Comparison of ENCODE assay signal across 11 cellular contexts in the genomic region with DNA sequence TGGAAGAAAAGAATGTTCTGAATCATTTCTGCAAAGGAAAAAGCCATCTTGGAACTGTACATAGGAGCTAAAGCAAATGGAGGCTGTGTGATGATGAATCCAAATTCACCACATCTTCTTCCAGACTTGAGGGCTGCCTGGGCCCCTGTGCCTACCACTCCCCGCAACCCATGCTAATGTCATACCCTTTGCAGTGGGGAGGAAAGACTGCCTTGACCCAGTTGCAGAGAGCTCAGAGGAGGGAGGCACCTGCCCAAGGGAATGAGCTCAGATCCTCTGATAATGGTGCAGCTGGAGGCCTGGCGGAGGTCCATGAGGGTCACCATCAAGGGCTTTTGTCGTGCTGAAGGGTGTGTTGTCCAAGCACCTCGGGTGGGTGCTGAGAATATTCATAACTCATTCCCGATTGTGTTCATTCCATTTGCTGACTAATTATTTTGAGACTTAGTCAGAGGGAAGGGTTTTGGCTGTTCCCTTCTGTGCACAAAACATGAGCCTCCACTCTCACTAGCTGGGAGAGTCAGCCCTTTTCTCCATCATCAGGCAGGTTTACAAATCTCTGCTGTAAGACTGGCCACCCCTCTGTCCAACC.
DNase-seq lines count a peak whose midpoint lies in the region; ATAC-seq and TF ChIP-seq lines count a peak whose summit lies in the region.
"Had no signal": no experiment of that assay in that cellular context is flagged by ENCODE, and none has a peak within 500 bp of the region (broad histone marks: within the 10 kb centered on the region; RNA-seq: fewer than 3 reads in every experiment).

No MANE protein-coding gene starts in this region.

- no peaks in the 10 kb centered on the region for H3K27me3 ChIP-seq in breast epithelium
- H3K27me3 ChIP-seq in MM.1S (replicated peaks; ENCODE audit: insufficient read depth, low read length), result no peaks in the 10 kb centered on the region

- no peak overlapping the region for H3K4me3 Mint-ChIP-seq in MCF 10A (ENCODE audit: unreplicated experiment)

- H3K27ac ChIP-seq in breast epithelium, result no peak overlapping the region
- H3K27ac ChIP-seq in MM.1S (ENCODE audit: low read length), result no peak overlapping the region

- H3K27me3 Mint-ChIP-seq in MCF 10A (ENCODE audit: insufficient read depth, unreplicated experiment), result no peaks in the 10 kb centered on the region

- H3K9me3 ChIP-seq in breast epithelium (no peaks in the 10 kb centered on the region), MM.1S (replicated peaks; ENCODE audit: insufficient read depth, low read length) (no peaks in the 10 kb centered on the region)

- CTCF ChIA-PET in MCF 10A (lab: Yijun Ruan, JAX), result interaction anchor here (0.6 to 1.2 kb wide), 4 partner anchors 24 to 238 kb away, joined by 3 to 5 read pairs (median 3); no protein-coding TSS in a partner anchor

- no peak overlapping the region for H3K4me2 ChIP-seq in MM.1S (ENCODE audit: low read depth, low read length)

- no peak overlapping the region for H2AFZ ChIP-seq in MM.1S (ENCODE audit: low read length)

- POLR2A ChIA-PET in MCF 10A (lab: Yijun Ruan, JAX), result interaction anchor here (0.7 to 6.4 kb wide), 7 partner anchors 34 to 248 kb away, joined by 3 to 37 read pairs (median 4); a partner anchor contains a TSS

- H3K9me3 Mint-ChIP-seq in MCF 10A (ENCODE audit: unreplicated experiment), result peaks cover 8% of the 10 kb centered on the region

- no TSS peak for BruUV-seq in MCF 10A (replicated peaks; lab: Mats Ljungman, UMichigan)

- TF ChIP-seq CTCF in MCF 10A (IDR thresholded peaks at IDR 0.05; ENCODE audit: unreplicated experiment), result no peak
- TF ChIP-seq CTCF in breast epithelium (IDR thresholded peaks at IDR 0.05), result no peak
- no peak for TF ChIP-seq CTCF in cardiac fibroblast (IDR thresholded peaks at IDR 0.05; ENCODE audit: low read depth, low read length)
- no peak for TF ChIP-seq CTCF in MM.1S (IDR thresholded peaks at IDR 0.05; ENCODE audit: low read length)

- no peak for ATAC-seq in HG02642 (IDR thresholded peaks at IDR 0.05; ENCODE audit: poor library complexity, unreplicated experiment)

- intact Hi-C loops in MCF 10A (cut with micrococcal nuclease), result loop anchor here (5.0 to 10.0 kb wide), 4 partner anchors 57 to 355 kb away; a partner anchor contains a TSS
- intact Hi-C loops in breast epithelium (cut with DNase I; ENCODE audit: low total_unique reads), result no loop called here

- H3K79me2 ChIP-seq in MM.1S (ENCODE audit: low read length), result no peaks in the 10 kb centered on the region

- H3K36me3 ChIP-seq in breast epithelium, result no peaks in the 10 kb centered on the region
- H3K36me3 ChIP-seq in MM.1S (replicated peaks; ENCODE audit: insufficient read depth, low read length), result no peaks in the 10 kb centered on the region

- no peaks in the 10 kb centered on the region for H3F3A ChIP-seq in MM.1S (ENCODE audit: insufficient read depth, low read length)

- H3K9ac ChIP-seq in MM.1S (ENCODE audit: low read length), result no peak overlapping the region

- H4K20me1 ChIP-seq in MM.1S (ENCODE audit: insufficient read depth, low read length), result no peaks in the 10 kb centered on the region

- peaks cover 40% of the 10 kb centered on the region for H3K4me1 Mint-ChIP-seq in MCF 10A (ENCODE audit: insufficient read depth, unreplicated experiment)

- H3K36me3 Mint-ChIP-seq in MCF 10A (ENCODE audit: insufficient read depth, unreplicated experiment), result no peaks in the 10 kb centered on the region

- H3K4me1 ChIP-seq in breast epithelium (no peaks in the 10 kb centered on the region), MM.1S (ENCODE audit: low read length) (no peaks in the 10 kb centered on the region)

- peak overlapping the region; percentile 2 for H3K27ac Mint-ChIP-seq in MCF 10A (ENCODE audit: low read depth, unreplicated experiment)

- no peak for TF ChIP-seq POLR2A in breast epithelium (IDR thresholded peaks at IDR 0.05)

- H3K4me3 ChIP-seq in breast epithelium (no peak overlapping the region), cardiac fibroblast (replicated peaks in 1 of 2; ENCODE audit: low read depth in 2 of 2, low read length in 2 of 2) (no peak overlapping the region), MM.1S (ENCODE audit: low read length) (no peak overlapping the region)

- DNase-seq in MCF 10A (ENCODE audit: unreplicated experiment) (peak; percentile 60), breast epithelium (ENCODE audit: low spot score in 2 of 2) (no peak), cardiac fibroblast (ENCODE audit: low read depth in 2 of 2) (peak; percentile 36 to 87), hepatic stellate cell (ENCODE audit: low spot score) (peak; percentile 50), NCI-H2029 (lab: John Stamatoyannopoulos, UW) (no peak), MM.1S (no peak), NCI-H526 treated with DMSO at 0.1 percent for 48 hours (lab: John Stamatoyannopoulos, UW) (no peak)
- DNase-seq: DMS53; NCI-H2081 treated with DMSO at 0.1 percent for 48 hours; stimulated activated CD4-positive, alpha-beta T cell treated with anti-CD3 and anti-CD28 coated beads, Interleukin-15, amount 100 ng/mL, for 24 hours had no signal

- no peaks in the 10 kb centered on the region for H3K9me2 ChIP-seq in MM.1S (replicated peaks; ENCODE audit: insufficient read depth, low read length)

Comparison
In these comparisons a context has a peak if more than half of its experiments do, and no peak if none do; other contexts are left out.
1. DNase-seq: peak in MCF 10A (single experiment), cardiac fibroblast (2 of 2) and hepatic stellate cell (single experiment); none in breast epithelium (0 of 2), NCI-H2029 (single experiment), MM.1S (single experiment) and NCI-H526 treated with DMSO at 0.1 percent for 48 hours (single experiment).